7 cellular contexts compared by ENCODE assay signal in genomic region chr4:121484633-121485032, GRCh38.
DNase-seq lines count a peak whose midpoint lies in the region; ATAC-seq, FAIRE-seq and TF ChIP-seq lines count a peak whose summit lies in the region.

No MANE protein-coding gene starts in this region.

- no peaks in the 10 kb centered on the region for H3K79me2 ChIP-seq in PC-3 (ENCODE audit: low read length)

- no peak overlapping the region for H3K4me3 ChIP-seq in PC-3 (ENCODE audit: low read length)

- POLR2A ChIA-PET in PC-3 (lab: Charles Lee; ENCODE audit: unreplicated experiment): no interaction called here

- DNase-seq in ELR (ENCODE audit: low read depth) (peak; percentile 76), GM19239 (ENCODE audit: insufficient read length, low spot score) (peak; percentile 14), PC-3 (peak; percentile 60), epithelial cell of prostate (ENCODE audit: low read depth, low spot score) (peak; percentile 33), neural crest cell (ENCODE audit: low read depth, low spot score) (no peak), DMS79 treated with DMSO at 0.1 percent for 48 hours (lab: John Stamatoyannopoulos, UW) (no peak)

- no peak overlapping the region for H3K27ac Mint-ChIP-seq in neural crest cell (ENCODE audit: unreplicated experiment)

- no peaks in the 10 kb centered on the region for H3K4me1 Mint-ChIP-seq in neural crest cell

- no TSS peak for BruUV-seq in PC-3 (replicated peaks; lab: Mats Ljungman, UMichigan)

- H3K9me3 ChIP-seq in PC-3 (ENCODE audit: low read length): no peaks in the 10 kb centered on the region

- intact Hi-C loops in PC-3 (cut with micrococcal nuclease): loop anchor here (1.0 kb wide), 2 partner anchors 172 to 252 kb away; no protein-coding TSS in a partner anchor

- no peaks in the 10 kb centered on the region for H3K36me3 Mint-ChIP-seq in neural crest cell (ENCODE audit: low read depth)

- no peaks in the 10 kb centered on the region for H4K20me1 ChIP-seq in PC-3 (ENCODE audit: low read length)

- no peaks in the 10 kb centered on the region for H3K9me2 ChIP-seq in PC-3 (replicated peaks; ENCODE audit: low read length)

- H3K27me3 ChIP-seq in PC-3 (ENCODE audit: low read length): no peaks in the 10 kb centered on the region

- H3K27me3 Mint-ChIP-seq in neural crest cell (ENCODE audit: low read depth): no peaks in the 10 kb centered on the region

- H3F3A ChIP-seq in PC-3 (ENCODE audit: low read length, unreplicated experiment): no peaks in the 10 kb centered on the region

- peak; percentile 91 for ATAC-seq in HG03095 (IDR thresholded peaks at IDR 0.05; ENCODE audit: unreplicated experiment)
- peak; percentile 88 for ATAC-seq in PC-3

- no peaks in the 10 kb centered on the region for H3K4me1 ChIP-seq in PC-3 (ENCODE audit: insufficient read depth, low read length)

- no peak overlapping the region for H3K4me3 Mint-ChIP-seq in neural crest cell

- H3K9ac ChIP-seq in PC-3 (ENCODE audit: low read length): no peak overlapping the region

- H3K9me3 Mint-ChIP-seq in neural crest cell: peaks cover 13% of the 10 kb centered on the region

- FAIRE-seq in GM19239 (lab: Jason Lieb, UNC): no peak

- CTCF ChIA-PET in PC-3 (lab: Charles Lee): no interaction called here

- H3K27ac ChIP-seq in PC-3 (ENCODE audit: low read length) (no peak overlapping the region), epithelial cell of prostate (no peak overlapping the region)

- TF ChIP-seq CTCF in PC-3 (conservative IDR thresholded peaks at IDR 0.05; ENCODE audit: low read depth, low read length) (peak; percentile 75), neural crest cell (conservative IDR thresholded peaks at IDR 0.05) (peak; percentile 65)

- no peak overlapping the region for H2AFZ ChIP-seq in PC-3 (ENCODE audit: low read length)

- H3K36me3 ChIP-seq in PC-3 (ENCODE audit: low read depth, low read length): no peaks in the 10 kb centered on the region

- H3K4me2 ChIP-seq in PC-3 (ENCODE audit: low read length): no peak overlapping the region

Comparison
In these comparisons a context has a peak if more than half of its experiments do, and no peak if none do; other contexts are left out.
1. DNase-seq: peak in ELR (single experiment), GM19239 (single experiment), PC-3 (single experiment) and epithelial cell of prostate (single experiment); none in neural crest cell (single experiment) and DMS79 treated with DMSO at 0.1 percent for 48 hours (single experiment).